ENCODE assay signal across 9 cellular contexts in the genomic region with DNA sequence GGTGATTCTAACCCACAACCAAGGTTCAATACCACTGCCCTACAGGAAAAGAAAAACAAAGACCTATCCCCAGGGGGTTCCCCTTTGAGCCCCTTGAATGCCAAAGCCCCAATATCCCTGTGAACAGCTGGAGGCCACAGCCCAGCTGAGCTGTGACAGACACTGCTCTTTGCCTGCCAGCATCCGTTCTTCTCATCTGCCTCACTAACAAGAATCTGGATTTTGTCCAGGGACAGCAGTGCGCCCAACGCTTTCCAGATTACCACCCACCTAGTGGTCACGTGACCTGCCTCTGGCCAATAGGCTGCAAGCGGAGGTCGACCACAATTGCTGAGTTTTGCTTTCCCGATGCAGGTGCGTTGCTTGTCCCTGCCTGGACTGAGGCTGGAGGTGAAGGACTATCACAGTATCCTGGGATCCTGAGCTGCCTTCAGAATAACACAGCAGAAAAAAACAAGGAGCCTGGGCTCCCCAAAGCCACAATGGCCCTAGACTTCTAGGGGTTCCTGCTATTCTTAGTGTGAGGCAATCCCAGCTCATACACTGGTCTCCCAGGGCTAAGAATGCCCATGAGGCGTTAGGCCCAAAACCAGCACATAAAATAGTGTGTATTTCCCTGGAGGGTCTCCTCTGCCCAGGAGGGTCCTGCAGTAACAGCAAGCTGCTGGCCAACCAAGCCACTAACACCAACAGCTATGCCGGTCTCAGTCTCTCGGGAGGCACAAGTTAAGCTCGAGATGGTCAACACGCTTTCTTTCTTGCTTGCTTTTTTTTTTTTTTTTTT. TPM values are rescaled to one million over a fixed set of nuclear protein-coding genes. Genes with fewer than 3 reads are reported as not detected.
DNase-seq lines count a peak whose midpoint lies in the region; ATAC-seq and TF ChIP-seq lines count a peak whose summit lies in the region.
"Had no signal": no experiment of that assay in that cellular context is flagged by ENCODE, and none has a peak within 500 bp of the region (broad histone marks: within the 10 kb centered on the region; RNA-seq: fewer than 3 reads in every experiment).

No MANE protein-coding gene starts in this region.

- peak overlapping the region; percentile 65 for H3K27ac ChIP-seq in neutrophil

- no peaks in the 10 kb centered on the region for H3K27me3 ChIP-seq in NT2/D1 (ENCODE audit: insufficient read depth, insufficient read length)
- no peaks in the 10 kb centered on the region for H3K27me3 ChIP-seq in neutrophil

- H3K4me1 ChIP-seq in NT2/D1 (ENCODE audit: insufficient read depth, insufficient read length) (peaks cover 12% of the 10 kb centered on the region), neutrophil (ENCODE audit: control insufficient read depth in 1 of 2, insufficient read depth in 1 of 2, low read depth in 1 of 2, low read length in 1 of 2) (peaks cover 54 to 60% of the 10 kb centered on the region in 2 experiments)

- peaks cover 4% of the 10 kb centered on the region for H3K36me3 Mint-ChIP-seq in chondrocyte (ENCODE audit: low read depth)

- H3K9me3 ChIP-seq in NT2/D1 (ENCODE audit: insufficient read depth, low read length): no peaks in the 10 kb centered on the region
- no peaks in the 10 kb centered on the region for H3K9me3 ChIP-seq in neutrophil

- H3K36me3 ChIP-seq in NT2/D1 (ENCODE audit: insufficient read depth, insufficient read length, low read length) (no peaks in the 10 kb centered on the region), neutrophil (no peaks in the 10 kb centered on the region)

- peaks cover 4% of the 10 kb centered on the region for H3K4me1 Mint-ChIP-seq in chondrocyte (ENCODE audit: low read depth)
- H3K4me1 Mint-ChIP-seq: activated CD4-positive, alpha-beta T cell treated with anti-CD3 and anti-CD28 coated beads for 36 hours had no signal

- no peak overlapping the region for H3K4me3 Mint-ChIP-seq in chondrocyte (ENCODE audit: unreplicated experiment)
- H3K4me3 Mint-ChIP-seq: activated CD4-positive, alpha-beta T cell treated with anti-CD3 and anti-CD28 coated beads for 36 hours had no signal

- TF ChIP-seq CTCF in fibroblast of pulmonary artery (IDR thresholded peaks at IDR 0.05; ENCODE audit: low read length, missing control alignments): no peak
- no peak for TF ChIP-seq CTCF in neutrophil (IDR thresholded peaks at IDR 0.05)
- TF ChIP-seq CTCF in chondrocyte (IDR thresholded peaks at IDR 0.05): no peak

- H3K27me3 Mint-ChIP-seq in chondrocyte (ENCODE audit: low read depth): no peaks in the 10 kb centered on the region
- H3K27me3 Mint-ChIP-seq: activated CD4-positive, alpha-beta T cell treated with anti-CD3 and anti-CD28 coated beads for 36 hours had no signal

- no peak overlapping the region for H3K27ac Mint-ChIP-seq in chondrocyte (ENCODE audit: unreplicated experiment)
- H3K27ac Mint-ChIP-seq: activated CD4-positive, alpha-beta T cell treated with anti-CD3 and anti-CD28 coated beads for 36 hours had no signal

- H3K9ac ChIP-seq in NT2/D1 (ENCODE audit: insufficient read length, low read depth): peak overlapping the region; percentile 9

- H3K4me3 ChIP-seq in NT2/D1 (ENCODE audit: insufficient read length, low read depth) (peak overlapping the region; percentile 3), fibroblast of pulmonary artery (replicated peaks; ENCODE audit: low read depth, low read length) (no peak overlapping the region), neutrophil (ENCODE audit: low read depth in 1 of 2, low read length in 1 of 2) (no peak overlapping the region)

- no peaks in the 10 kb centered on the region for H3K9me3 Mint-ChIP-seq in chondrocyte (ENCODE audit: low read depth)

- ATAC-seq in GM21786 (IDR thresholded peaks at IDR 0.05; ENCODE audit: unreplicated experiment): no peak
- ATAC-seq in GM18870 (IDR thresholded peaks at IDR 0.05; ENCODE audit: unreplicated experiment): no peak
- ATAC-seq: activated CD4-positive, alpha-beta T cell treated with anti-CD3 and anti-CD28 coated beads for 36 hours had no signal

- DNase-seq in DMS 273 treated with DMSO at 0.1 percent for 48 hours (lab: John Stamatoyannopoulos, UW): peak; percentile 39
- no peak for DNase-seq in NT2/D1 (ENCODE audit: low read depth, low spot score)
- peak; percentile 86 for DNase-seq in fibroblast of pulmonary artery (ENCODE audit: low read depth)
- DNase-seq in activated CD4-positive, CD25-positive, alpha-beta regulatory T cell treated with anti-CD3 and anti-CD28 coated beads, Interleukin-2, amount 50 U/mL, for 72 hours: no peak
- DNase-seq in chondrocyte (ENCODE audit: low spot score): no peak
- DNase-seq: activated CD4-positive, alpha-beta T cell treated with anti-CD3 and anti-CD28 coated beads for 36 hours had no signal

RNA-seq across cellular contexts. Expression of a gene that starts 13.8 kb away (rescaled TPM):
- 5.0 to 8.4 TPM (median 6.5 TPM) in 3 replicates for total RNA-seq in chondrocyte

Comparison
In these comparisons a context has a peak if more than half of its experiments do, and no peak if none do; other contexts are left out.
1. DNase-seq: peak in DMS 273 treated with DMSO at 0.1 percent for 48 hours (single experiment) and fibroblast of pulmonary artery (single experiment); none in NT2/D1 (single experiment), activated CD4-positive, CD25-positive, alpha-beta regulatory T cell treated with anti-CD3 and anti-CD28 coated beads, Interleukin-2, amount 50 U/mL, for 72 hours (single experiment) and chondrocyte (single experiment).